ENCODE assay signal across 1 cellular context in the genomic region with DNA sequence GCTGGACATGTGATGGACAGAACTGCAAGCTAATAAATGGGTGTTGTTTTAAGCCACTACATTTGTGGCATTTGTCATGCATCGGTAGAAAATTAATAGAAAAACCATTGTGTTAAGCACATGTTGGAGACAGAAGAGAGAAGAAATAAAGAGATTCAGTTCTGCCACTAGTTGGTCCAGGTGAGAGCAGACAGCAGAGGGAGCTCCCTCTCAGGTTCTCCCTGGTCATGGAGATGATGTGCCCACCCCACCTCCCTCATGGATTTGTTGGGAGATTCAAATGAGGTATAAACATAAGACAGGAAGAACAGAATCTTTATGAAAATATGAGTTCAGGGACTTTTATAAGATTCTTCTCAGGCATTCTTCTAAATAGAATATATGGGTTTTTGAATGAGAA.
TF ChIP-seq lines count a peak whose summit lies in the region.

No MANE protein-coding gene starts in this region.

TF ChIP-seq in HepG2, 621 proteins besides CTCF, POLR2A, EP300 and RAD21:
- TF ChIP-seq, protein P1, sequence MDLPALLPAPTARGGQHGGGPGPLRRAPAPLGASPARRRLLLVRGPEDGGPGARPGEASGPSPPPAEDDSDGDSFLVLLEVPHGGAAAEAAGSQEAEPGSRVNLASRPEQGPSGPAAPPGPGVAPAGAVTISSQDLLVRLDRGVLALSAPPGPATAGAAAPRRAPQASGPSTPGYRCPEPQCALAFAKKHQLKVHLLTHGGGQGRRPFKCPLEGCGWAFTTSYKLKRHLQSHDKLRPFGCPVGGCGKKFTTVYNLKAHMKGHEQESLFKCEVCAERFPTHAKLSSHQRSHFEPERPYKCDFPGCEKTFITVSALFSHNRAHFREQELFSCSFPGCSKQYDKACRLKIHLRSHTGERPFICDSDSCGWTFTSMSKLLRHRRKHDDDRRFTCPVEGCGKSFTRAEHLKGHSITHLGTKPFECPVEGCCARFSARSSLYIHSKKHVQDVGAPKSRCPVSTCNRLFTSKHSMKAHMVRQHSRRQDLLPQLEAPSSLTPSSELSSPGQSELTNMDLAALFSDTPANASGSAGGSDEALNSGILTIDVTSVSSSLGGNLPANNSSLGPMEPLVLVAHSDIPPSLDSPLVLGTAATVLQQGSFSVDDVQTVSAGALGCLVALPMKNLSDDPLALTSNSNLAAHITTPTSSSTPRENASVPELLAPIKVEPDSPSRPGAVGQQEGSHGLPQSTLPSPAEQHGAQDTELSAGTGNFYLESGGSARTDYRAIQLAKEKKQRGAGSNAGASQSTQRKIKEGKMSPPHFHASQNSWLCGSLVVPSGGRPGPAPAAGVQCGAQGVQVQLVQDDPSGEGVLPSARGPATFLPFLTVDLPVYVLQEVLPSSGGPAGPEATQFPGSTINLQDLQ (CRISPR knock-in tag; IDR thresholded peaks at IDR 0.05), result no peak
- TF ChIP-seq ZNF230 (CRISPR knock-in tag; IDR thresholded peaks at IDR 0.05), result no peak
- TF ChIP-seq, protein P2, sequence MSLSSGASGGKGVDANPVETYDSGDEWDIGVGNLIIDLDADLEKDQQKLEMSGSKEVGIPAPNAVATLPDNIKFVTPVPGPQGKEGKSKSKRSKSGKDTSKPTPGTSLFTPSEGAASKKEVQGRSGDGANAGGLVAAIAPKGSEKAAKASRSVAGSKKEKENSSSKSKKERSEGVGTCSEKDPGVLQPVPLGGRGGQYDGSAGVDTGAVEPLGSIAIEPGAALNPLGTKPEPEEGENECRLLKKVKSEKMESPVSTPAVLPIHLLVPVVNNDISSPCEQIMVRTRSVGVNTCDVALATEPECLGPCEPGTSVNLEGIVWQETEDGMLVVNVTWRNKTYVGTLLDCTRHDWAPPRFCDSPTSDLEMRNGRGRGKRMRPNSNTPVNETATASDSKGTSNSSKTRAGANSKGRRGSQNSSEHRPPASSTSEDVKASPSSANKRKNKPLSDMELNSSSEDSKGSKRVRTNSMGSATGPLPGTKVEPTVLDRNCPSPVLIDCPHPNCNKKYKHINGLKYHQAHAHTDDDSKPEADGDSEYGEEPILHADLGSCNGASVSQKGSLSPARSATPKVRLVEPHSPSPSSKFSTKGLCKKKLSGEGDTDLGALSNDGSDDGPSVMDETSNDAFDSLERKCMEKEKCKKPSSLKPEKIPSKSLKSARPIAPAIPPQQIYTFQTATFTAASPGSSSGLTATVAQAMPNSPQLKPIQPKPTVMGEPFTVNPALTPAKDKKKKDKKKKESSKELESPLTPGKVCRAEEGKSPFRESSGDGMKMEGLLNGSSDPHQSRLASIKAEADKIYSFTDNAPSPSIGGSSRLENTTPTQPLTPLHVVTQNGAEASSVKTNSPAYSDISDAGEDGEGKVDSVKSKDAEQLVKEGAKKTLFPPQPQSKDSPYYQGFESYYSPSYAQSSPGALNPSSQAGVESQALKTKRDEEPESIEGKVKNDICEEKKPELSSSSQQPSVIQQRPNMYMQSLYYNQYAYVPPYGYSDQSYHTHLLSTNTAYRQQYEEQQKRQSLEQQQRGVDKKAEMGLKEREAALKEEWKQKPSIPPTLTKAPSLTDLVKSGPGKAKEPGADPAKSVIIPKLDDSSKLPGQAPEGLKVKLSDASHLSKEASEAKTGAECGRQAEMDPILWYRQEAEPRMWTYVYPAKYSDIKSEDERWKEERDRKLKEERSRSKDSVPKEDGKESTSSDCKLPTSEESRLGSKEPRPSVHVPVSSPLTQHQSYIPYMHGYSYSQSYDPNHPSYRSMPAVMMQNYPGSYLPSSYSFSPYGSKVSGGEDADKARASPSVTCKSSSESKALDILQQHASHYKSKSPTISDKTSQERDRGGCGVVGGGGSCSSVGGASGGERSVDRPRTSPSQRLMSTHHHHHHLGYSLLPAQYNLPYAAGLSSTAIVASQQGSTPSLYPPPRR (CRISPR knock-in tag; IDR thresholded peaks at IDR 0.05; ENCODE audit: borderline replicate concordance), result no peak
- TF ChIP-seq GABPA (IDR thresholded peaks at IDR 0.05; ENCODE audit: low read depth, low read length), result no peak
- no peak for TF ChIP-seq GABPA (CRISPR knock-in tag; IDR thresholded peaks at IDR 0.05; ENCODE audit: low read depth)
- TF ChIP-seq STAG1 (CRISPR knock-in tag; IDR thresholded peaks at IDR 0.05), result peak; percentile 21; the same call in 1 of the 2 replicates
- TF ChIP-seq JDP2 (CRISPR knock-in tag; IDR thresholded peaks at IDR 0.05; ENCODE audit: borderline replicate concordance), result no peak
- TF ChIP-seq SMC3 (IDR thresholded peaks at IDR 0.05; ENCODE audit: low read length), result no peak
TF ChIP-seq in HepG2: peak in this region for 1.
